1 cellular context compared by ENCODE assay signal in genomic region chr9:121750259-121750714, GRCh38.
A peak's percentile ranks its signal among the peaks of the same experiment; 100 is the strongest.
TF ChIP-seq lines count a peak whose summit lies in the region.

No MANE protein-coding gene starts in this region.

TF ChIP-seq in HepG2, 621 proteins besides CTCF, POLR2A, EP300 and RAD21 (continued from another document and continues in another):
- TF ChIP-seq, protein P1, sequence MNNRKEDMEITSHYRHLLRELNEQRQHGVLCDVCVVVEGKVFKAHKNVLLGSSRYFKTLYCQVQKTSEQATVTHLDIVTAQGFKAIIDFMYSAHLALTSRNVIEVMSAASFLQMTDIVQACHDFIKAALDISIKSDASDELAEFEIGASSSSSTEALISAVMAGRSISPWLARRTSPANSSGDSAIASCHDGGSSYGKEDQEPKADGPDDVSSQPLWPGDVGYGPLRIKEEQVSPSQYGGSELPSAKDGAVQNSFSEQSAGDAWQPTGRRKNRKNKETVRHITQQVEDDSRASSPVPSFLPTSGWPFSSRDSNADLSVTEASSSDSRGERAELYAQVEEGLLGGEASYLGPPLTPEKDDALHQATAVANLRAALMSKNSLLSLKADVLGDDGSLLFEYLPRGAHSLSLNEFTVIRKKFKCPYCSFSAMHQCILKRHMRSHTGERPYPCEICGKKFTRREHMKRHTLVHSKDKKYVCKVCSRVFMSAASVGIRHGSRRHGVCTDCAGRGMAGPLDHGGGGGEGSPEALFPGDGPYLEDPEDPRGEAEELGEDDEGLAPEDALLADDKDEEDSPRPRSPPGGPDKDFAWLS (CRISPR knock-in tag; IDR thresholded peaks at IDR 0.05; ENCODE audit: borderline replicate concordance): no peak
- no peak for TF ChIP-seq ZNF549 (CRISPR knock-in tag; IDR thresholded peaks at IDR 0.05)
- no peak for TF ChIP-seq SPEN (CRISPR knock-in tag; IDR thresholded peaks at IDR 0.05; ENCODE audit: low read depth)
- TF ChIP-seq MAZ (IDR thresholded peaks at IDR 0.05; ENCODE audit: borderline replicate concordance, low read depth, low read length): no peak
- TF ChIP-seq MAZ (CRISPR knock-in tag; IDR thresholded peaks at IDR 0.05; ENCODE audit: low read depth): no peak; the same call in 1 of the 2 replicates
- no peak for TF ChIP-seq PBX2 (CRISPR knock-in tag; IDR thresholded peaks at IDR 0.05)
- no peak for TF ChIP-seq PRDM10 (CRISPR knock-in tag; IDR thresholded peaks at IDR 0.05; ENCODE audit: low read depth)
- no peak for TF ChIP-seq ZNF776 (CRISPR knock-in tag; IDR thresholded peaks at IDR 0.05)
- no peak for TF ChIP-seq ISX (CRISPR knock-in tag; conservative IDR thresholded peaks at IDR 0.05)
- TF ChIP-seq PAXIP1 (CRISPR knock-in tag; conservative IDR thresholded peaks at IDR 0.05): no peak; the same call in none of the 2 replicates
- no peak for TF ChIP-seq ZNF432 (CRISPR knock-in tag; IDR thresholded peaks at IDR 0.05; ENCODE audit: borderline replicate concordance)
- TF ChIP-seq ZFY (CRISPR knock-in tag; IDR thresholded peaks at IDR 0.05): peak; percentile 24; the same call in 1 of the 2 replicates
- TF ChIP-seq NRL (CRISPR knock-in tag; IDR thresholded peaks at IDR 0.05; ENCODE audit: borderline replicate concordance): no peak
- no peak for TF ChIP-seq KLF13 (CRISPR knock-in tag; IDR thresholded peaks at IDR 0.05)
- 0 out of 2 replicates have a peak, but pooled peaks have one; percentile 8 for TF ChIP-seq RBFOX2 (IDR thresholded peaks at IDR 0.05; ENCODE audit: low read depth, low read length)
- TF ChIP-seq TAF1 (CRISPR knock-in tag; IDR thresholded peaks at IDR 0.05): no peak
- no peak for TF ChIP-seq FOSL1 (CRISPR knock-in tag; IDR thresholded peaks at IDR 0.05; ENCODE audit: borderline replicate concordance)
- TF ChIP-seq LCORL (IDR thresholded peaks at IDR 0.05): no peak
- peak; percentile 86; the same call in 1 of the 2 replicates for TF ChIP-seq LCORL (CRISPR knock-in tag; IDR thresholded peaks at IDR 0.05)
- no peak for TF ChIP-seq ARNTL (CRISPR knock-in tag; IDR thresholded peaks at IDR 0.05)
- TF ChIP-seq MBNL3 (CRISPR knock-in tag; conservative IDR thresholded peaks at IDR 0.05): no peak
- TF ChIP-seq, protein P2, sequence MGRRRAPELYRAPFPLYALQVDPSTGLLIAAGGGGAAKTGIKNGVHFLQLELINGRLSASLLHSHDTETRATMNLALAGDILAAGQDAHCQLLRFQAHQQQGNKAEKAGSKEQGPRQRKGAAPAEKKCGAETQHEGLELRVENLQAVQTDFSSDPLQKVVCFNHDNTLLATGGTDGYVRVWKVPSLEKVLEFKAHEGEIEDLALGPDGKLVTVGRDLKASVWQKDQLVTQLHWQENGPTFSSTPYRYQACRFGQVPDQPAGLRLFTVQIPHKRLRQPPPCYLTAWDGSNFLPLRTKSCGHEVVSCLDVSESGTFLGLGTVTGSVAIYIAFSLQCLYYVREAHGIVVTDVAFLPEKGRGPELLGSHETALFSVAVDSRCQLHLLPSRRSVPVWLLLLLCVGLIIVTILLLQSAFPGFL (CRISPR knock-in tag; IDR thresholded peaks at IDR 0.05): no peak
- no peak for TF ChIP-seq ZNF235 (CRISPR knock-in tag; IDR thresholded peaks at IDR 0.05; ENCODE audit: borderline replicate concordance)
- no peak for TF ChIP-seq RARG (CRISPR knock-in tag; IDR thresholded peaks at IDR 0.05; ENCODE audit: low read depth)
- no peak; the same call in 1 of the 2 replicates for TF ChIP-seq MIXL1 (CRISPR knock-in tag; IDR thresholded peaks at IDR 0.05)
- no peak for TF ChIP-seq ARID4A (CRISPR knock-in tag; IDR thresholded peaks at IDR 0.05; ENCODE audit: borderline replicate concordance)
- TF ChIP-seq ZNF614 (CRISPR knock-in tag; IDR thresholded peaks at IDR 0.05; ENCODE audit: borderline replicate concordance): 0 out of 2 replicates have a peak, but pooled peaks have one; percentile 21
- no peak for TF ChIP-seq ZNF607 (CRISPR knock-in tag; IDR thresholded peaks at IDR 0.05; ENCODE audit: borderline replicate concordance)
- no peak for TF ChIP-seq KMT2A (CRISPR knock-in tag; IDR thresholded peaks at IDR 0.05)
- TF ChIP-seq ZNF766 (CRISPR knock-in tag; IDR thresholded peaks at IDR 0.05; ENCODE audit: borderline replicate concordance): no peak
- no peak for TF ChIP-seq ZNF574 (CRISPR knock-in tag; IDR thresholded peaks at IDR 0.05)
- TF ChIP-seq STAG1 (CRISPR knock-in tag; IDR thresholded peaks at IDR 0.05): 0 out of 2 replicates have a peak, but pooled peaks have one; percentile 13
- no peak for TF ChIP-seq FOXM1 (CRISPR knock-in tag; IDR thresholded peaks at IDR 0.05)
- no peak for TF ChIP-seq IKZF4 (CRISPR knock-in tag; IDR thresholded peaks at IDR 0.05; ENCODE audit: borderline replicate concordance, low read depth, not compliant biosample characterization)
- no peak for TF ChIP-seq ISL2 (CRISPR knock-in tag; IDR thresholded peaks at IDR 0.05)
- 0 out of 2 replicates have a peak, but pooled peaks have one; percentile 39 for TF ChIP-seq MED13 (CRISPR knock-in tag; IDR thresholded peaks at IDR 0.05)
- no peak for TF ChIP-seq ZFP37 (CRISPR knock-in tag; IDR thresholded peaks at IDR 0.05; ENCODE audit: borderline replicate concordance)
- TF ChIP-seq IKZF5 (CRISPR knock-in tag; IDR thresholded peaks at IDR 0.05): peak; percentile 15; the same call in 1 of the 2 replicates
- TF ChIP-seq ZNF343 (CRISPR knock-in tag; IDR thresholded peaks at IDR 0.05): no peak
